8 cellular contexts compared by ENCODE assay signal in genomic region chr1:193406901-193407300, GRCh38.
DNase-seq lines count a peak whose midpoint lies in the region; ATAC-seq and TF ChIP-seq lines count a peak whose summit lies in the region.

No MANE protein-coding gene starts in this region.

- H3K9me3 ChIP-seq in parathyroid adenoma (ENCODE audit: control insufficient read depth, low read length), result no peaks in the 10 kb centered on the region

- ATAC-seq in GM21381 (IDR thresholded peaks at IDR 0.05; ENCODE audit: unreplicated experiment), result peak; percentile 73

- H3K27me3 ChIP-seq in parathyroid adenoma (ENCODE audit: control insufficient read depth, insufficient read depth, low read length), result no peaks in the 10 kb centered on the region

- H3K36me3 ChIP-seq in parathyroid adenoma (ENCODE audit: control insufficient read depth, insufficient read depth, low read length), result no peaks in the 10 kb centered on the region

- peak; percentile 77 for DNase-seq in ELR (ENCODE audit: low read depth)
- DNase-seq in KBM-7, result peak; percentile 60
- peak; percentile 72 for DNase-seq in SKM-1 treated with dmso at 0.1 percent for 144 hours (lab: John Stamatoyannopoulos, UW; ENCODE audit: unreplicated experiment)
- peak; percentile 81 for DNase-seq in fibroblast of pulmonary artery (ENCODE audit: low read depth)
- no peak for DNase-seq in activated CD4-positive, alpha-beta T cell treated with anti-CD3 and anti-CD28 coated beads for 4 hours
- DNase-seq in mesenteric fat pad (ENCODE audit: low spot score), result no peak

- H3K4me2 ChIP-seq in parathyroid adenoma (ENCODE audit: low read length), result peak overlapping the region; percentile 18

- in situ Hi-C loops in KBM-7 (cut with MboI; ENCODE audit: low pct_unique_long_range_greater_than_20kb, low sequenced_read_pairs), result no loop called here

- no peak overlapping the region for H3K9ac ChIP-seq in parathyroid adenoma

- no peak overlapping the region for H2AFZ ChIP-seq in parathyroid adenoma

- H3K4me1 ChIP-seq in parathyroid adenoma, result no peaks in the 10 kb centered on the region

- no peaks in the 10 kb centered on the region for H3K79me2 ChIP-seq in parathyroid adenoma

- no peak overlapping the region for H3K27ac ChIP-seq in parathyroid adenoma

- TF ChIP-seq CTCF in fibroblast of pulmonary artery (IDR thresholded peaks at IDR 0.05; ENCODE audit: low read length, missing control alignments), result peak; percentile 77
- peak; percentile 55 for TF ChIP-seq CTCF in parathyroid adenoma (IDR thresholded peaks at IDR 0.05)

- no peak overlapping the region for H3K4me3 ChIP-seq in fibroblast of pulmonary artery (replicated peaks; ENCODE audit: low read depth, low read length)
- H3K4me3 ChIP-seq in parathyroid adenoma (ENCODE audit: low read depth, low read length), result no peak overlapping the region

Comparison
In these comparisons a context has a peak if more than half of its experiments do, and no peak if none do; other contexts are left out.
1. DNase-seq: peak in ELR (single experiment), KBM-7 (single experiment), SKM-1 treated with dmso at 0.1 percent for 144 hours (single experiment) and fibroblast of pulmonary artery (single experiment); none in activated CD4-positive, alpha-beta T cell treated with anti-CD3 and anti-CD28 coated beads for 4 hours (0 of 2) and mesenteric fat pad (single experiment).